In genomic region chr12:124381454-124382207, GRCh38 we compare ENCODE assay signal across 8 cellular contexts.
DNase-seq lines count a peak whose midpoint lies in the region; ATAC-seq and TF ChIP-seq lines count a peak whose summit lies in the region.

No MANE protein-coding gene starts in this region.

- H3K27ac ChIP-seq in CD4-positive, alpha-beta memory T cell (ENCODE audit: low read depth, low read length), result no peak overlapping the region
- peak overlapping the region; percentile 19; the same call in 1 of the 2 replicates for H3K27ac ChIP-seq in VCaP

- peaks cover 28% of the 10 kb centered on the region for H3K36me3 ChIP-seq in CD4-positive, alpha-beta memory T cell (ENCODE audit: insufficient read depth, low read length)

- no peak for TF ChIP-seq CTCF in VCaP (conservative IDR thresholded peaks at IDR 0.05)

- H3K9me3 ChIP-seq in CD4-positive, alpha-beta memory T cell (ENCODE audit: control insufficient read depth in 1 of 2, low read length in 2 of 2), result no peaks in the 10 kb centered on the region

- H3K36me3 Mint-ChIP-seq in CD4-positive, alpha-beta memory T cell, result peaks cover 18 to 52% of the 10 kb centered on the region in 2 donors

- DNase-seq in CD4-positive, alpha-beta memory T cell, result no peak
- DNase-seq in globus pallidus (ENCODE audit: low spot score) (peak; percentile 84), posterior vena cava (ENCODE audit: low spot score) (peak; percentile 98), COR-L47 (lab: John Stamatoyannopoulos, UW) (no peak)
- DNase-seq in activated CD4-positive, alpha-beta T cell treated with anti-CD3 and anti-CD28 coated beads, Interleukin-2, amount 50 U/mL, for 4 hours, result no peak

- intact Hi-C loops in CD4-positive, alpha-beta memory T cell (cut with micrococcal nuclease), result no loop called here
- intact Hi-C loops in posterior vena cava (cut with DNase I), result loop anchor here in 1 of 2 donors (5.0 to 10.0 kb wide), 2 partner anchors 181 to 303 kb away; no protein-coding TSS in a partner anchor

- CTCF ChIA-PET in CD4-positive, alpha-beta memory T cell (lab: Charles Lee; ENCODE audit: partially characterized antibody), result no interaction called here

- ATAC-seq in GM18502 (IDR thresholded peaks at IDR 0.05; ENCODE audit: poor library complexity, unreplicated experiment) (no peak), GM21576 (IDR thresholded peaks at IDR 0.05; ENCODE audit: unreplicated experiment) (no peak)

- no peaks in the 10 kb centered on the region for H3K27me3 Mint-ChIP-seq in CD4-positive, alpha-beta memory T cell

- H3K27ac Mint-ChIP-seq in CD4-positive, alpha-beta memory T cell, result peak overlapping the region in 6 of 7 donors; percentile 7 to 46 (median 20)

- no peak overlapping the region for H3K4me3 Mint-ChIP-seq in CD4-positive, alpha-beta memory T cell

- no peaks in the 10 kb centered on the region for H3K27me3 ChIP-seq in CD4-positive, alpha-beta memory T cell (ENCODE audit: insufficient read depth, low read length)

- no peaks in the 10 kb centered on the region for H3K9me3 Mint-ChIP-seq in CD4-positive, alpha-beta memory T cell

- no peaks in the 10 kb centered on the region for H3K4me1 ChIP-seq in CD4-positive, alpha-beta memory T cell (ENCODE audit: insufficient read depth, low read length)

- POLR2A ChIA-PET in CD4-positive, alpha-beta memory T cell (lab: Charles Lee; ENCODE audit: partially characterized antibody), result no interaction called here

- no peak overlapping the region for H3K4me3 ChIP-seq in CD4-positive, alpha-beta memory T cell (ENCODE audit: low read length in 2 of 2)

- peaks cover 0 to 3% (median 0%) of the 10 kb centered on the region in 4 donors for H3K4me1 Mint-ChIP-seq in CD4-positive, alpha-beta memory T cell

Comparison
In these comparisons a context has a peak if more than half of its experiments do, and no peak if none do; other contexts are left out.
1. DNase-seq: peak in globus pallidus (single experiment) and posterior vena cava (single experiment); none in CD4-positive, alpha-beta memory T cell (0 of 5), COR-L47 (single experiment) and activated CD4-positive, alpha-beta T cell treated with anti-CD3 and anti-CD28 coated beads, Interleukin-2, amount 50 U/mL, for 4 hours (0 of 2).